ENCODE assay signal across 8 cellular contexts in the genomic region with DNA sequence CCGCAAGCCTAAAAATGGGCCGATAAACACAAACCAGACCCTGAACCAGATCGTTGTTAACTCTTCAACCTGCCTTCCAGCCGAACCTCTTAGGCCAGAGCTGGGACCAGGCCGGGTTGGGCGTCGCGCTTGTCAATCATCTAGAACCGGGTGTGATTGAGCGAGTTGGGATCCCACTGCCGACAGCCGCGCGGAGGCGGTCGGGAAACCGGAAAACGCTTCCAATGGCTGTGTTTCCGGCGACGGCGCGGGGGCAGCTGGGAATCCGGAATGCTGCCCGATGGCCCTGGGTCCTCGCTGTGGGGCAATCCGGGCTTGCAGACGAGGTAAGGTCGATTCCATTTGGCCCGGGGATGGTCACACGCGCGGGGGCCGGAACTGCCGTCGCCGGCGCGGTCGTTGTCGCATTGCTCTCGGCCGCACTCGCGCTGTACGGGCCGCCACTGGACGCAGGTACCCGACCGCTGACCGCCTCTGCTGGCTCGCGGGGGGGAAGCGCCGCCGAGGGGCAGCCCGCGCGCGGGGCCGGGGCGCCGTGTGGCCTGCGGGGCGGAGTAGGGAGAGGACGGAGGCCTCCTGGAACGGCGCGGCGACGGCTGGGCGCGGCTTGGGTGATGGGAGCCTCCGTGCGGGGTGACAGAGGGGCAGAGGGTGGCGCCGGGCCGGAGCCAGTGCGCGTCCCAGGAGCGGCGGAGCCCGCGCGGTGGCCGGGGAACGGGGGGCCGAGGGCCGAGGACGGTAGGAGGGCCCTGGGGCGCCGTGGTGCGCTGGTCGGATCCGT. TPM values are rescaled to one million over a fixed set of nuclear protein-coding genes. Genes with fewer than 3 reads are reported as not detected.
DNase-seq lines count a peak whose midpoint lies in the region; ATAC-seq and TF ChIP-seq lines count a peak whose summit lies in the region.

Gene NAXD (plus strand): TSS at position 224 of the 781 bp plus-strand sequence. CDS start 57 bp downstream, at position 281.

- H3K4me1 ChIP-seq in spleen: peaks cover 19 to 51% (median 33%) of the 10 kb centered on the region in 6 donors

- peak within 1 kb of the TSS; percentile 67 to 96 (median 86) for H3K4me3 ChIP-seq in spleen

- intact Hi-C loops in spleen (cut with DNase I; ENCODE audit: low total_unique reads): no loop called here

- ATAC-seq in GM18870 (IDR thresholded peaks at IDR 0.05; ENCODE audit: unreplicated experiment) (peak; percentile 77), HG03135 (IDR thresholded peaks at IDR 0.05; ENCODE audit: unreplicated experiment) (peak; percentile 79)

- in situ Hi-C loops in ACHN (cut with HindIII; ENCODE audit: low pct_ligation_motif_present, low pct_unique_long_range_greater_than_20kb, low sequenced_read_pairs): no loop called here

- WGBS in spleen, 5 donors: 0 to 3% (median 2%) methylated on average over 35 to 95 of the region's 95 CpGs

- peak within 1 kb of the TSS; percentile 85 to 95 (median 92) for H3K27ac ChIP-seq in spleen

- peaks cover 0 to 4% (median 0%) of the 10 kb centered on the region in 6 donors for H3K36me3 ChIP-seq in spleen

- DNase-seq in ACHN (peak; percentile 93), NCI-H2196 treated with DMSO at 0.1 percent for 48 hours (lab: John Stamatoyannopoulos, UW; ENCODE audit: unreplicated experiment) (peak; percentile 64), inferior parietal cortex (ENCODE audit: extremely low spot score) (peak; percentile 94), spleen (peak; percentile 95)
- peak; percentile 37 to 75 (median 61) for DNase-seq in activated CD4-positive, CD25-positive, alpha-beta regulatory T cell (lab: John Stamatoyannopoulos, UW)
- peak; percentile 63 for DNase-seq in central memory CD4-positive, alpha-beta T cell

- TF ChIP-seq POLR2A in spleen (IDR thresholded peaks at IDR 0.05): peak in 1 of 3 donors; percentile 42

- no peaks in the 10 kb centered on the region for H3K27me3 ChIP-seq in spleen (replicated peaks in 1 of 7)

- no peak for TF ChIP-seq CTCF in spleen (IDR thresholded peaks at IDR 0.05 in 8 of 11, conservative IDR thresholded peaks at IDR 0.05 in 3 of 11)

- H3K9me3 ChIP-seq in spleen: peaks cover 0 to 8% (median 0%) of the 10 kb centered on the region in 8 donors

RNA-seq across cellular contexts. Expression of gene NAXD, which starts in this region (rescaled TPM):
- 10 to 100 TPM; 27.1 to 35.5 (median 34.0) TPM for total RNA-seq in spleen
- polyA plus RNA-seq in spleen: 10 to 100 TPM; 25.1 to 40.9 (median 35.8) TPM

Comparison
In these comparisons a context has a peak if more than half of its experiments do, and no peak if none do; other contexts are left out.
1. Peak in every context shown above with its lines: DNase-seq, ATAC-seq, H3K4me3 ChIP-seq and H3K27ac ChIP-seq.